8 cellular contexts compared by ENCODE assay signal in genomic region chr7:92634924-92635519, GRCh38. TPM values are rescaled to one million over a fixed set of nuclear protein-coding genes. Genes with fewer than 3 reads are reported as not detected.
DNase-seq lines count a peak whose midpoint lies in the region; ATAC-seq and TF ChIP-seq lines count a peak whose summit lies in the region.

No MANE protein-coding gene starts in this region.

- intact Hi-C loops in breast epithelium (cut with DNase I; ENCODE audit: low total_unique reads): loop anchor here (10.0 kb wide), 1 partner anchor 200 kb away; the partner anchor contains the start of gene CDK6

- H3K4me1 ChIP-seq in DOHH2 (ENCODE audit: control insufficient read depth, low read length) (peaks cover 42% of the 10 kb centered on the region), GM23338 (ENCODE audit: insufficient read depth) (peaks cover 7% of the 10 kb centered on the region), breast epithelium (peaks cover 0 to 14% of the 10 kb centered on the region in 2 donors), mesodermal cell (ENCODE audit: control insufficient read depth, insufficient read depth, low read length, poor library complexity, severe bottlenecking) (peaks cover 34% of the 10 kb centered on the region)

- H3K4me1 Mint-ChIP-seq in GM23338: peaks cover 24% of the 10 kb centered on the region; the same call in 2 of the 3 replicates

- peak; percentile 81 for ATAC-seq in GM23338

- no peak overlapping the region for H3K27ac Mint-ChIP-seq in GM23338

- H3K4me3 ChIP-seq in DOHH2 (ENCODE audit: low read length): peak overlapping the region; percentile 25
- no peak overlapping the region for H3K4me3 ChIP-seq in GM23338
- no peak overlapping the region for H3K4me3 ChIP-seq in breast epithelium
- no peak overlapping the region for H3K4me3 ChIP-seq in mesodermal cell (ENCODE audit: extremely low read depth, insufficient read depth, low read length, poor library complexity, severe bottlenecking)

- H3K4me2 ChIP-seq in DOHH2 (ENCODE audit: low read length): peak overlapping the region; percentile 63
- H3K4me2 ChIP-seq in GM23338: no peak overlapping the region

- H3K79me2 ChIP-seq in DOHH2 (ENCODE audit: control insufficient read depth, low read length) (0 out of 2 replicates have a peak, but pooled peaks cover 3% of the 10 kb centered on the region), GM23338 (replicated peaks; ENCODE audit: insufficient read depth) (no peaks in the 10 kb centered on the region)

- H3K27ac ChIP-seq in DOHH2 (ENCODE audit: low read depth, low read length): peak overlapping the region; percentile 2; the same call in 1 of the 2 replicates
- H3K27ac ChIP-seq in GM23338 (ENCODE audit: low read depth): no peak overlapping the region
- H3K27ac ChIP-seq in breast epithelium: peak overlapping the region; percentile 35 to 56
- peak overlapping the region; percentile 89 for H3K27ac ChIP-seq in mesodermal cell (ENCODE audit: low read depth, low read length, severe bottlenecking)

- peaks cover 3% of the 10 kb centered on the region; the same call in 1 of the 2 replicates for H3F3A ChIP-seq in DOHH2 (ENCODE audit: control insufficient read depth, insufficient read depth)
- H3F3A ChIP-seq in GM23338 (replicated peaks; ENCODE audit: low read depth): no peaks in the 10 kb centered on the region

- TF ChIP-seq CTCF in DOHH2 (IDR thresholded peaks at IDR 0.05; ENCODE audit: low read depth, low read length, poor library complexity, severe bottlenecking): no peak
- no peak for TF ChIP-seq CTCF in GM23338 (conservative IDR thresholded peaks at IDR 0.05; ENCODE audit: low read depth in 2 of 2)
- no peak for TF ChIP-seq CTCF in breast epithelium (IDR thresholded peaks at IDR 0.05)

- H3K27me3 ChIP-seq in DOHH2 (ENCODE audit: control insufficient read depth, low read length) (no peaks in the 10 kb centered on the region), GM23338 (ENCODE audit: insufficient read depth) (no peaks in the 10 kb centered on the region), breast epithelium (no peaks in the 10 kb centered on the region)

- no peak for TF ChIP-seq POLR2A in breast epithelium (IDR thresholded peaks at IDR 0.05)

- H3K27me3 Mint-ChIP-seq in GM23338 (ENCODE audit: insufficient read depth, low read depth, poor library complexity): no peaks in the 10 kb centered on the region

- H2AFZ ChIP-seq in GM23338: no peak overlapping the region

- 28 to 53% methylated on average over 3 of the region's 4 CpGs for WGBS in mesodermal cell (ENCODE audit: insufficient coverage in 2 of 2), 2 experiments

- H3K9me3 ChIP-seq in DOHH2 (ENCODE audit: control insufficient read depth, insufficient read depth, low read length) (no peaks in the 10 kb centered on the region), breast epithelium (no peaks in the 10 kb centered on the region), mesodermal cell (ENCODE audit: control insufficient read depth, low read length) (no peaks in the 10 kb centered on the region)

- H3K9me2 ChIP-seq in DOHH2 (replicated peaks; ENCODE audit: control insufficient read depth, low read length): no peaks in the 10 kb centered on the region
- H3K9me2 ChIP-seq in GM23338 (ENCODE audit: insufficient read depth): no peaks in the 10 kb centered on the region

- H4K20me1 ChIP-seq in DOHH2 (ENCODE audit: control insufficient read depth, insufficient read depth, low read depth, low read length) (no peaks in the 10 kb centered on the region), GM23338 (replicated peaks; ENCODE audit: insufficient read depth) (no peaks in the 10 kb centered on the region; the same call in 1 of the 2 replicates)

- H3K36me3 Mint-ChIP-seq in GM23338 (ENCODE audit: low read depth): no peaks in the 10 kb centered on the region

- H3K4me3 Mint-ChIP-seq in GM23338: no peak overlapping the region

- H3K9me3 Mint-ChIP-seq in GM23338: no peaks in the 10 kb centered on the region

- no peak for DNase-seq in GM23338 (ENCODE audit: low spot score)
- DNase-seq in NCI-H524 treated with DMSO at 0.1 percent for 48 hours (lab: John Stamatoyannopoulos, UW): peak; percentile 49
- no peak for DNase-seq in breast epithelium (ENCODE audit: low spot score in 2 of 2)
- no peak for DNase-seq in germinal center (ENCODE audit: low spot score)
- no peak for DNase-seq in NCI-H1092 treated with DMSO at 0.1 percent for 48 hours (lab: John Stamatoyannopoulos, UW)
- DNase-seq in activated CD4-positive, alpha-beta T cell treated with anti-CD3 and anti-CD28 coated beads for 1 hour: no peak

- H3K36me3 ChIP-seq in DOHH2 (ENCODE audit: control insufficient read depth, low read length): 0 out of 2 replicates have a peak, but pooled peaks cover 4% of the 10 kb centered on the region
- no peaks in the 10 kb centered on the region for H3K36me3 ChIP-seq in GM23338 (ENCODE audit: insufficient read depth)
- no peaks in the 10 kb centered on the region for H3K36me3 ChIP-seq in breast epithelium
- H3K36me3 ChIP-seq in mesodermal cell (ENCODE audit: control insufficient read depth, insufficient read depth, low read length): peaks cover 11% of the 10 kb centered on the region

TF ChIP-seq in GM23338, 12 proteins besides CTCF, POLR2A, EP300 and RAD21 (continues in another document):
- TF ChIP-seq EZH2phosphoT487 (IDR thresholded peaks at IDR 0.05; ENCODE audit: unreplicated experiment) (no peak), ZNF462 (CRISPR knock-in tag; IDR thresholded peaks at IDR 0.05) (no peak), EZH2 (IDR thresholded peaks at IDR 0.05; ENCODE audit: low read depth, unreplicated experiment) (no peak), ETS1 (IDR thresholded peaks at IDR 0.05) (no peak)

RNA-seq across cellular contexts. Expression of gene FAM133B, which starts 44.8 kb away (rescaled TPM):
- total RNA-seq in GM23338 (2014; rRNA removed; shearing (Covaris generic)): 36.9 and 38.4 TPM in 2 replicates
- polyA plus RNA-seq in GM23338 (2016; fragmentation: Nextera tagmentation; extraction: Ambion mirVana): 180 and 183 TPM in 2 replicates
- 10 to 100 TPM; 25.0 to 38.2 (median 30.5) TPM for total RNA-seq in breast epithelium
- polyA plus RNA-seq in mesodermal cell (2013, experiment 1 of 2): 20.7 TPM
- polyA plus RNA-seq in mesodermal cell (2013, experiment 2 of 2): 22.6 TPM
